1 cellular context compared by ENCODE assay signal in the genomic region with DNA sequence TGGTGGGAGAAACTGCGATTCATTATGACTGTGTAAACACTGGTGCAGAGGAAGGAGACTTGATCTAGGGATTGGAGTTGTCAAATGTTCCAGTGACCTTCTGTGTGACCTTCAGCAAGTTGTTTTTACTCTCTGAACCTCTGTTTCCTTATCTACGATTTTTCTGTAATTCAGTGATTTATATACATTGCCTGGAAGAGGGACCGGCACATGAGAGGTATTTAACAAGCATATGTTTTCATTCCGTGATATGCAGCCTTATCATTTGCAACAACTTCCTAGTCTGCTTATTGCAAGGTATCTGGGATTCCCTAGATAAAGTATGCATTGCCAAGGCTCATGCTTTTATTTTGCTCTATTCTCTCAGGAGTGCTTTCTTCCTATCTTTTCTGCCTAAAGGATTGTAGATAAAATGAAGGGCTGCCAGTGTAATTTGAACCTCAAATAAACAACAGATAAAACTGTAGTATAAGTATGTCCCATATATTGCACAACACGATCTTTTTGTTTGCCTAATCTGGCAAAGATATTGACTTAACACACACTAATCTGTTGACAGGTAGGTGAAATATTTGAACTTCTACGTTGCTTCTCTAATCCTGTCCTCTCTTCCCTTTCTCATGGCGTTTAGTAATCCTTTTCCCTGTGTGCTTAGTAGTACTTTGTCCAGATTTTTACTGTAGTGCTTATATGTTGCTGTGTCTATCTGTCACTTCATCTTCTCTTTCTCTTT.
TF ChIP-seq lines count a peak whose summit lies in the region.

No MANE protein-coding gene starts in this region.

TF ChIP-seq in HepG2, 621 proteins besides CTCF, POLR2A, EP300 and RAD21 (continued from another document and continues in another):
- TF ChIP-seq, protein P1, sequence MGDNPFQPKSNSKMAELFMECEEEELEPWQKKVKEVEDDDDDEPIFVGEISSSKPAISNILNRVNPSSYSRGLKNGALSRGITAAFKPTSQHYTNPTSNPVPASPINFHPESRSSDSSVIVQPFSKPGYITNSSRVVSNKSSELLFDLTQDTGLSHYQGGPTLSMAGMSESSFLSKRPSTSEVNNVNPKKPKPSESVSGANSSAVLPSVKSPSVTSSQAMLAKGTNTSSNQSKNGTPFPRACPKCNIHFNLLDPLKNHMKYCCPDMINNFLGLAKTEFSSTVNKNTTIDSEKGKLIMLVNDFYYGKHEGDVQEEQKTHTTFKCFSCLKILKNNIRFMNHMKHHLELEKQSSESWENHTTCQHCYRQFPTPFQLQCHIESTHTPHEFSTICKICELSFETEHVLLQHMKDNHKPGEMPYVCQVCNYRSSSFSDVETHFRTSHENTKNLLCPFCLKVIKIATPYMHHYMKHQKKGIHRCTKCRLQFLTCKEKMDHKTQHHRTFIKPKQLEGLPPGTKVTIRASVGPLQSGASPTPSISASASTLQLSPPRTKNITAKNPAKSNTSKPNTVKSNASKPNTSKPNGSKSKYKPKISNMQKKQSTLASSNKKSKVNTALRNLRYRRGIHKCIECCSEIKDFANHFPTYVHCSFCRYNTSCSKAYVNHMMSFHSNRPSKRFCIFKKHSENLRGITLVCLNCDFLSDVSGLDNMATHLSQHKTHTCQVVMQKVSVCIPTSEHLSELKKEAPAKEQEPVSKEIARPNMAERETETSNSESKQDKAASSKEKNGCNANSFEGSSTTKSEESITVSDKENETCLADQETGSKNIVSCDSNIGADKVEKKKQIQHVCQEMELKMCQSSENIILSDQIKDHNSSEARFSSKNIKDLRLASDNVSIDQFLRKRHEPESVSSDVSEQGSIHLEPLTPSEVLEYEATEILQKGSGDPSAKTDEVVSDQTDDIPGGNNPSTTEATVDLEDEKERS (CRISPR knock-in tag; IDR thresholded peaks at IDR 0.05), result peak; percentile 63; the same call in 1 of the 2 replicates
- no peak; the same call in 1 of the 2 replicates for TF ChIP-seq CBFB (CRISPR knock-in tag; IDR thresholded peaks at IDR 0.05)
- 0 out of 2 replicates have a peak, but pooled peaks have one; percentile 35 for TF ChIP-seq ZNF317 (CRISPR knock-in tag; IDR thresholded peaks at IDR 0.05)
- TF ChIP-seq, protein P2, sequence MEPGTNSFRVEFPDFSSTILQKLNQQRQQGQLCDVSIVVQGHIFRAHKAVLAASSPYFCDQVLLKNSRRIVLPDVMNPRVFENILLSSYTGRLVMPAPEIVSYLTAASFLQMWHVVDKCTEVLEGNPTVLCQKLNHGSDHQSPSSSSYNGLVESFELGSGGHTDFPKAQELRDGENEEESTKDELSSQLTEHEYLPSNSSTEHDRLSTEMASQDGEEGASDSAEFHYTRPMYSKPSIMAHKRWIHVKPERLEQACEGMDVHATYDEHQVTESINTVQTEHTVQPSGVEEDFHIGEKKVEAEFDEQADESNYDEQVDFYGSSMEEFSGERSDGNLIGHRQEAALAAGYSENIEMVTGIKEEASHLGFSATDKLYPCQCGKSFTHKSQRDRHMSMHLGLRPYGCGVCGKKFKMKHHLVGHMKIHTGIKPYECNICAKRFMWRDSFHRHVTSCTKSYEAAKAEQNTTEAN (CRISPR knock-in tag; conservative IDR thresholded peaks at IDR 0.05), result peak; percentile 74; the same call in 1 of the 2 replicates
- peak; percentile 76 for TF ChIP-seq MEF2D (CRISPR knock-in tag; IDR thresholded peaks at IDR 0.05)
- TF ChIP-seq JUND (CRISPR knock-in tag; IDR thresholded peaks at IDR 0.05), result 0 out of 2 replicates have a peak, but pooled peaks have one; percentile 49
- TF ChIP-seq, protein P3, sequence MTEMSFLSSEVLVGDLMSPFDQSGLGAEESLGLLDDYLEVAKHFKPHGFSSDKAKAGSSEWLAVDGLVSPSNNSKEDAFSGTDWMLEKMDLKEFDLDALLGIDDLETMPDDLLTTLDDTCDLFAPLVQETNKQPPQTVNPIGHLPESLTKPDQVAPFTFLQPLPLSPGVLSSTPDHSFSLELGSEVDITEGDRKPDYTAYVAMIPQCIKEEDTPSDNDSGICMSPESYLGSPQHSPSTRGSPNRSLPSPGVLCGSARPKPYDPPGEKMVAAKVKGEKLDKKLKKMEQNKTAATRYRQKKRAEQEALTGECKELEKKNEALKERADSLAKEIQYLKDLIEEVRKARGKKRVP (CRISPR knock-in tag; IDR thresholded peaks at IDR 0.05), result peak in 1 of 2 experiments; percentile 73; a peak in 2 of 4 replicates
- no peak for TF ChIP-seq MXD4 (CRISPR knock-in tag; IDR thresholded peaks at IDR 0.05)
- TF ChIP-seq ZBTB8A (CRISPR knock-in tag; IDR thresholded peaks at IDR 0.05; ENCODE audit: borderline replicate concordance, low read depth), result no peak
- TF ChIP-seq, protein P4, sequence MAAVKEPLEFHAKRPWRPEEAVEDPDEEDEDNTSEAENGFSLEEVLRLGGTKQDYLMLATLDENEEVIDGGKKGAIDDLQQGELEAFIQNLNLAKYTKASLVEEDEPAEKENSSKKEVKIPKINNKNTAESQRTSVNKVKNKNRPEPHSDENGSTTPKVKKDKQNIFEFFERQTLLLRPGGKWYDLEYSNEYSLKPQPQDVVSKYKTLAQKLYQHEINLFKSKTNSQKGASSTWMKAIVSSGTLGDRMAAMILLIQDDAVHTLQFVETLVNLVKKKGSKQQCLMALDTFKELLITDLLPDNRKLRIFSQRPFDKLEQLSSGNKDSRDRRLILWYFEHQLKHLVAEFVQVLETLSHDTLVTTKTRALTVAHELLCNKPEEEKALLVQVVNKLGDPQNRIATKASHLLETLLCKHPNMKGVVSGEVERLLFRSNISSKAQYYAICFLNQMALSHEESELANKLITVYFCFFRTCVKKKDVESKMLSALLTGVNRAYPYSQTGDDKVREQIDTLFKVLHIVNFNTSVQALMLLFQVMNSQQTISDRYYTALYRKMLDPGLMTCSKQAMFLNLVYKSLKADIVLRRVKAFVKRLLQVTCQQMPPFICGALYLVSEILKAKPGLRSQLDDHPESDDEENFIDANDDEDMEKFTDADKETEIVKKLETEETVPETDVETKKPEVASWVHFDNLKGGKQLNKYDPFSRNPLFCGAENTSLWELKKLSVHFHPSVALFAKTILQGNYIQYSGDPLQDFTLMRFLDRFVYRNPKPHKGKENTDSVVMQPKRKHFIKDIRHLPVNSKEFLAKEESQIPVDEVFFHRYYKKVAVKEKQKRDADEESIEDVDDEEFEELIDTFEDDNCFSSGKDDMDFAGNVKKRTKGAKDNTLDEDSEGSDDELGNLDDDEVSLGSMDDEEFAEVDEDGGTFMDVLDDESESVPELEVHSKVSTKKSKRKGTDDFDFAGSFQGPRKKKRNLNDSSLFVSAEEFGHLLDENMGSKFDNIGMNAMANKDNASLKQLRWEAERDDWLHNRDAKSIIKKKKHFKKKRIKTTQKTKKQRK (IDR thresholded peaks at IDR 0.05; ENCODE audit: low read length), result no peak
- TF ChIP-seq DMAP1 (CRISPR knock-in tag; IDR thresholded peaks at IDR 0.05), result no peak
- peak; percentile 89 for TF ChIP-seq KDM1A (CRISPR knock-in tag; IDR thresholded peaks at IDR 0.05)
- TF ChIP-seq, protein P5, sequence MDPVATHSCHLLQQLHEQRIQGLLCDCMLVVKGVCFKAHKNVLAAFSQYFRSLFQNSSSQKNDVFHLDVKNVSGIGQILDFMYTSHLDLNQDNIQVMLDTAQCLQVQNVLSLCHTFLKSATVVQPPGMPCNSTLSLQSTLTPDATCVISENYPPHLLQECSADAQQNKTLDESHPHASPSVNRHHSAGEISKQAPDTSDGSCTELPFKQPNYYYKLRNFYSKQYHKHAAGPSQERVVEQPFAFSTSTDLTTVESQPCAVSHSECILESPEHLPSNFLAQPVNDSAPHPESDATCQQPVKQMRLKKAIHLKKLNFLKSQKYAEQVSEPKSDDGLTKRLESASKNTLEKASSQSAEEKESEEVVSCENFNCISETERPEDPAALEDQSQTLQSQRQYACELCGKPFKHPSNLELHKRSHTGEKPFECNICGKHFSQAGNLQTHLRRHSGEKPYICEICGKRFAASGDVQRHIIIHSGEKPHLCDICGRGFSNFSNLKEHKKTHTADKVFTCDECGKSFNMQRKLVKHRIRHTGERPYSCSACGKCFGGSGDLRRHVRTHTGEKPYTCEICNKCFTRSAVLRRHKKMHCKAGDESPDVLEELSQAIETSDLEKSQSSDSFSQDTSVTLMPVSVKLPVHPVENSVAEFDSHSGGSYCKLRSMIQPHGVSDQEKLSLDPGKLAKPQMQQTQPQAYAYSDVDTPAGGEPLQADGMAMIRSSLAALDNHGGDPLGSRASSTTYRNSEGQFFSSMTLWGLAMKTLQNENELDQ (CRISPR knock-in tag; IDR thresholded peaks at IDR 0.05; ENCODE audit: borderline replicate concordance), result no peak
- TF ChIP-seq ZMYM2 (CRISPR knock-in tag; IDR thresholded peaks at IDR 0.05), result 0 out of 2 replicates have a peak, but pooled peaks have one; percentile 52
- peak; percentile 65 for TF ChIP-seq TBX2 (CRISPR knock-in tag; IDR thresholded peaks at IDR 0.05; ENCODE audit: borderline replicate concordance)
- 0 out of 2 replicates have a peak, but pooled peaks have one; percentile 36 for TF ChIP-seq TOPORS (CRISPR knock-in tag; IDR thresholded peaks at IDR 0.05)
- TF ChIP-seq POGZ (CRISPR knock-in tag; IDR thresholded peaks at IDR 0.05), result peak; percentile 38; the same call in 1 of the 2 replicates
- peak; percentile 81 for TF ChIP-seq TCF7 (IDR thresholded peaks at IDR 0.05; ENCODE audit: low read depth)
- TF ChIP-seq GFI1 (CRISPR knock-in tag; IDR thresholded peaks at IDR 0.05; ENCODE audit: borderline replicate concordance), result peak; percentile 100
- TF ChIP-seq, protein P6, sequence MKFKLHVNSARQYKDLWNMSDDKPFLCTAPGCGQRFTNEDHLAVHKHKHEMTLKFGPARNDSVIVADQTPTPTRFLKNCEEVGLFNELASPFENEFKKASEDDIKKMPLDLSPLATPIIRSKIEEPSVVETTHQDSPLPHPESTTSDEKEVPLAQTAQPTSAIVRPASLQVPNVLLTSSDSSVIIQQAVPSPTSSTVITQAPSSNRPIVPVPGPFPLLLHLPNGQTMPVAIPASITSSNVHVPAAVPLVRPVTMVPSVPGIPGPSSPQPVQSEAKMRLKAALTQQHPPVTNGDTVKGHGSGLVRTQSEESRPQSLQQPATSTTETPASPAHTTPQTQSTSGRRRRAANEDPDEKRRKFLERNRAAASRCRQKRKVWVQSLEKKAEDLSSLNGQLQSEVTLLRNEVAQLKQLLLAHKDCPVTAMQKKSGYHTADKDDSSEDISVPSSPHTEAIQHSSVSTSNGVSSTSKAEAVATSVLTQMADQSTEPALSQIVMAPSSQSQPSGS (CRISPR knock-in tag; IDR thresholded peaks at IDR 0.05), result peak; percentile 40; the same call in 1 of the 2 replicates
- no peak for TF ChIP-seq GABPA (IDR thresholded peaks at IDR 0.05; ENCODE audit: low read depth, low read length)
- peak; percentile 43; the same call in 1 of the 2 replicates for TF ChIP-seq GABPA (CRISPR knock-in tag; IDR thresholded peaks at IDR 0.05; ENCODE audit: low read depth)
- TF ChIP-seq, protein P7, sequence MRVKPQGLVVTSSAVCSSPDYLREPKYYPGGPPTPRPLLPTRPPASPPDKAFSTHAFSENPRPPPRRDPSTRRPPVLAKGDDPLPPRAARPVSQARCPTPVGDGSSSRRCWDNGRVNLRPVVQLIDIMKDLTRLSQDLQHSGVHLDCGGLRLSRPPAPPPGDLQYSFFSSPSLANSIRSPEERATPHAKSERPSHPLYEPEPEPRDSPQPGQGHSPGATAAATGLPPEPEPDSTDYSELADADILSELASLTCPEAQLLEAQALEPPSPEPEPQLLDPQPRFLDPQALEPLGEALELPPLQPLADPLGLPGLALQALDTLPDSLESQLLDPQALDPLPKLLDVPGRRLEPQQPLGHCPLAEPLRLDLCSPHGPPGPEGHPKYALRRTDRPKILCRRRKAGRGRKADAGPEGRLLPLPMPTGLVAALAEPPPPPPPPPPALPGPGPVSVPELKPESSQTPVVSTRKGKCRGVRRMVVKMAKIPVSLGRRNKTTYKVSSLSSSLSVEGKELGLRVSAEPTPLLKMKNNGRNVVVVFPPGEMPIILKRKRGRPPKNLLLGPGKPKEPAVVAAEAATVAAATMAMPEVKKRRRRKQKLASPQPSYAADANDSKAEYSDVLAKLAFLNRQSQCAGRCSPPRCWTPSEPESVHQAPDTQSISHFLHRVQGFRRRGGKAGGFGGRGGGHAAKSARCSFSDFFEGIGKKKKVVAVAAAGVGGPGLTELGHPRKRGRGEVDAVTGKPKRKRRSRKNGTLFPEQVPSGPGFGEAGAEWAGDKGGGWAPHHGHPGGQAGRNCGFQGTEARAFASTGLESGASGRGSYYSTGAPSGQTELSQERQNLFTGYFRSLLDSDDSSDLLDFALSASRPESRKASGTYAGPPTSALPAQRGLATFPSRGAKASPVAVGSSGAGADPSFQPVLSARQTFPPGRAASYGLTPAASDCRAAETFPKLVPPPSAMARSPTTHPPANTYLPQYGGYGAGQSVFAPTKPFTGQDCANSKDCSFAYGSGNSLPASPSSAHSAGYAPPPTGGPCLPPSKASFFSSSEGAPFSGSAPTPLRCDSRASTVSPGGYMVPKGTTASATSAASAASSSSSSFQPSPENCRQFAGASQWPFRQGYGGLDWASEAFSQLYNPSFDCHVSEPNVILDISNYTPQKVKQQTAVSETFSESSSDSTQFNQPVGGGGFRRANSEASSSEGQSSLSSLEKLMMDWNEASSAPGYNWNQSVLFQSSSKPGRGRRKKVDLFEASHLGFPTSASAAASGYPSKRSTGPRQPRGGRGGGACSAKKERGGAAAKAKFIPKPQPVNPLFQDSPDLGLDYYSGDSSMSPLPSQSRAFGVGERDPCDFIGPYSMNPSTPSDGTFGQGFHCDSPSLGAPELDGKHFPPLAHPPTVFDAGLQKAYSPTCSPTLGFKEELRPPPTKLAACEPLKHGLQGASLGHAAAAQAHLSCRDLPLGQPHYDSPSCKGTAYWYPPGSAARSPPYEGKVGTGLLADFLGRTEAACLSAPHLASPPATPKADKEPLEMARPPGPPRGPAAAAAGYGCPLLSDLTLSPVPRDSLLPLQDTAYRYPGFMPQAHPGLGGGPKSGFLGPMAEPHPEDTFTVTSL (CRISPR knock-in tag; IDR thresholded peaks at IDR 0.05; ENCODE audit: borderline replicate concordance), result peak; percentile 72; the same call in 1 of the 2 replicates
- peak; percentile 31; the same call in 1 of the 2 replicates for TF ChIP-seq TCF7L2 (IDR thresholded peaks at IDR 0.05; ENCODE audit: low read depth, low read length)
- TF ChIP-seq ZSCAN21 (CRISPR knock-in tag; IDR thresholded peaks at IDR 0.05; ENCODE audit: borderline replicate concordance), result peak; percentile 76; the same call in 1 of the 2 replicates
- peak; percentile 55; the same call in 1 of the 2 replicates for TF ChIP-seq THAP11 (CRISPR knock-in tag; IDR thresholded peaks at IDR 0.05)
- TF ChIP-seq, protein P8, sequence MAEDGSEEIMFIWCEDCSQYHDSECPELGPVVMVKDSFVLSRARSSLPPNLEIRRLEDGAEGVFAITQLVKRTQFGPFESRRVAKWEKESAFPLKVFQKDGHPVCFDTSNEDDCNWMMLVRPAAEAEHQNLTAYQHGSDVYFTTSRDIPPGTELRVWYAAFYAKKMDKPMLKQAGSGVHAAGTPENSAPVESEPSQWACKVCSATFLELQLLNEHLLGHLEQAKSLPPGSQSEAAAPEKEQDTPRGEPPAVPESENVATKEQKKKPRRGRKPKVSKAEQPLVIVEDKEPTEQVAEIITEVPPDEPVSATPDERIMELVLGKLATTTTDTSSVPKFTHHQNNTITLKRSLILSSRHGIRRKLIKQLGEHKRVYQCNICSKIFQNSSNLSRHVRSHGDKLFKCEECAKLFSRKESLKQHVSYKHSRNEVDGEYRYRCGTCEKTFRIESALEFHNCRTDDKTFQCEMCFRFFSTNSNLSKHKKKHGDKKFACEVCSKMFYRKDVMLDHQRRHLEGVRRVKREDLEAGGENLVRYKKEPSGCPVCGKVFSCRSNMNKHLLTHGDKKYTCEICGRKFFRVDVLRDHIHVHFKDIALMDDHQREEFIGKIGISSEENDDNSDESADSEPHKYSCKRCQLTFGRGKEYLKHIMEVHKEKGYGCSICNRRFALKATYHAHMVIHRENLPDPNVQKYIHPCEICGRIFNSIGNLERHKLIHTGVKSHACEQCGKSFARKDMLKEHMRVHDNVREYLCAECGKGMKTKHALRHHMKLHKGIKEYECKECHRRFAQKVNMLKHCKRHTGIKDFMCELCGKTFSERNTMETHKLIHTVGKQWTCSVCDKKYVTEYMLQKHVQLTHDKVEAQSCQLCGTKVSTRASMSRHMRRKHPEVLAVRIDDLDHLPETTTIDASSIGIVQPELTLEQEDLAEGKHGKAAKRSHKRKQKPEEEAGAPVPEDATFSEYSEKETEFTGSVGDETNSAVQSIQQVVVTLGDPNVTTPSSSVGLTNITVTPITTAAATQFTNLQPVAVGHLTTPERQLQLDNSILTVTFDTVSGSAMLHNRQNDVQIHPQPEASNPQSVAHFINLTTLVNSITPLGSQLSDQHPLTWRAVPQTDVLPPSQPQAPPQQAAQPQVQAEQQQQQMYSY (CRISPR knock-in tag; IDR thresholded peaks at IDR 0.05), result no peak
